In the genomic region with DNA sequence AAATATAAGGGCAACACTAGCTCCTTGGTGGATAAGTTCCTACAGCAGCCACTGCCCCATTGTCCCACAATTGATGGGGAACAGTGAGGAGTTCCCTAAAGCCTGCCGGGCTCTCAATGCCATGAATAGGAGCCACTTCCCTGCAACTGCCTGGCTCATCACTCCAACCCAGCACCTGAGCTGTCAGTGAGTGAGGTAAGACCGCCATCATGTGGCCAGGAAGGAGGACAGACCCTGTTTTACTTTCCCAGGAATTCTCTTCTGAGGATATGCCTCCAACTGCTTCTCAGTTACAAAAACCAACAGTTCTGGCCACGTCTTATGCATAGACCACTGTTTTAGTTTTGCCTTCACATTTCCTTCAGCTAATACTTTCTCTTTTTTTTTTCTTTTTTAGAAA, we compare ENCODE assay signal across 8 cellular contexts. TPM values are rescaled to one million over a fixed set of nuclear protein-coding genes. Genes with fewer than 3 reads are reported as not detected.
A peak's percentile ranks its signal among the peaks of the same experiment; 100 is the strongest.
DNase-seq lines count a peak whose midpoint lies in the region; ATAC-seq, FAIRE-seq and TF ChIP-seq lines count a peak whose summit lies in the region.

No MANE protein-coding gene starts in this region.

- no peaks in the 10 kb centered on the region for H3K4me1 ChIP-seq in colonic mucosa
- no peaks in the 10 kb centered on the region for H3K4me1 ChIP-seq in pancreas
- H3K4me1 ChIP-seq in gastrocnemius medialis: no peaks in the 10 kb centered on the region

- H3K4me3 ChIP-seq in AG04450 (ENCODE audit: low read depth, low read length) (no peak overlapping the region), colonic mucosa (no peak overlapping the region), pancreas (no peak overlapping the region), gastrocnemius medialis (no peak overlapping the region)

- CTCF ChIA-PET in AG04450 (lab: Charles Lee): interaction anchor here (0.6 to 1.7 kb wide), 13 partner anchors 9 to 438 kb away, joined by 3 to 28 read pairs (median 4); no protein-coding TSS in a partner anchor

- FAIRE-seq in pancreas (lab: Jason Lieb, UNC): no peak

- 12 to 16% methylated on average over 3 of the region's 3 CpGs for WGBS in pancreas, 2 donors

- H3K9me3 ChIP-seq in AG04450 (ENCODE audit: control insufficient read depth, insufficient read depth, low read length): no peaks in the 10 kb centered on the region
- H3K9me3 ChIP-seq in colonic mucosa: no peaks in the 10 kb centered on the region
- no peaks in the 10 kb centered on the region for H3K9me3 ChIP-seq in pancreas
- H3K9me3 ChIP-seq in gastrocnemius medialis: no peaks in the 10 kb centered on the region

- TF ChIP-seq CTCF in AG04450 (IDR thresholded peaks at IDR 0.05; ENCODE audit: low read depth, low read length) (peak; percentile 53), colonic mucosa (IDR thresholded peaks at IDR 0.05) (peak; percentile 38), pancreas (IDR thresholded peaks at IDR 0.05) (peak in 3 of 4 donors; percentile 20 to 29 (median 28)), gastrocnemius medialis (IDR thresholded peaks at IDR 0.05 in 4 of 5, conservative IDR thresholded peaks at IDR 0.05 in 1 of 5) (peak in 1 of 5 experiments; percentile 20)

- no peak overlapping the region for H3K27ac ChIP-seq in AG04450 (ENCODE audit: low read depth, low read length)
- no peak overlapping the region for H3K27ac ChIP-seq in colonic mucosa
- H3K27ac ChIP-seq in pancreas: no peak overlapping the region
- no peak overlapping the region for H3K27ac ChIP-seq in gastrocnemius medialis

- no peak for DNase-seq in AG04450 (ENCODE audit: low read depth, low spot score)
- peak; percentile 18 for DNase-seq in NCI-H226
- peak; percentile 30 for DNase-seq in colonic mucosa
- peak in 3 of 6 donors; percentile 5 to 54 (median 18) for DNase-seq in pancreas
- no peak for DNase-seq in hippocampal formation (lab: John Stamatoyannopoulos, UW)
- DNase-seq in gastrocnemius medialis: no peak
- DNase-seq in activated CD4-positive, CD25-positive, alpha-beta regulatory T cell treated with anti-CD3 and anti-CD28 coated beads, Interleukin-2, amount 50 U/mL, for 72 hours: no peak

- in situ Hi-C loops in gastrocnemius medialis (cut with MboI; ENCODE audit: low sequenced_read_pairs in 4 of 4): no loop called here

- ATAC-seq in GM19351 (IDR thresholded peaks at IDR 0.05; ENCODE audit: unreplicated experiment) (peak; percentile 44), pancreas (peak in 3 of 4 donors; percentile 82 to 84 (median 83)), gastrocnemius medialis (no peak)

- intact Hi-C loops in colonic mucosa (cut with DNase I): no loop called here
- intact Hi-C loops in pancreas (cut with DNase I): loop anchor here in 1 of 3 donors (10.0 kb wide), 1 partner anchor 430 kb away; no protein-coding TSS in a partner anchor
- intact Hi-C loops in gastrocnemius medialis (cut with DNase I; ENCODE audit: low total_unique reads): no loop called here

- H3K36me3 ChIP-seq in colonic mucosa: no peaks in the 10 kb centered on the region
- no peaks in the 10 kb centered on the region for H3K36me3 ChIP-seq in pancreas
- no peaks in the 10 kb centered on the region for H3K36me3 ChIP-seq in gastrocnemius medialis

- no peak overlapping the region for H3K9ac ChIP-seq in colonic mucosa (ENCODE audit: low read depth in 2 of 2, low read length in 2 of 2)

- H3K27me3 ChIP-seq in AG04450 (ENCODE audit: control insufficient read depth, insufficient read depth, low read length) (no peaks in the 10 kb centered on the region), colonic mucosa (no peaks in the 10 kb centered on the region), pancreas (peaks cover 0 to 10% (median 0%) of the 10 kb centered on the region in 4 donors), gastrocnemius medialis (no peaks in the 10 kb centered on the region)

- POLR2A ChIA-PET in AG04450 (lab: Yijun Ruan, JAX): no interaction called here

- no peak for TF ChIP-seq POLR2A in gastrocnemius medialis (IDR thresholded peaks at IDR 0.05)

RNA-seq across cellular contexts. Expression of gene SRPX, which starts 45.5 kb away (rescaled TPM):
- polyA plus RNA-seq in AG04450 (2011; rRNA removed) (49.6 and 53.5 TPM in 2 replicates), pancreas (10 to 100 TPM; 12.8 to 16.9 TPM)
- polyA minus RNA-seq in AG04450 (2011; rRNA and poly(A)+ RNA removed): 33.1 and 34.4 TPM in 2 replicates
- total RNA-seq in colonic mucosa (10 to 100 TPM in 1 of 2 donors, 1 to 10 TPM in 1; 7.6 to 15.9 TPM), pancreas (10 to 100 TPM in 3 of 6 donors, 1 to 10 TPM in 3; 2.3 to 23.6 (median 10.0) TPM), gastrocnemius medialis (10 to 100 TPM in 3 of 4 donors, 1 to 10 TPM in 1; 8.6 to 48.3 (median 36.6) TPM)

Comparison
In these comparisons a context has a peak if more than half of its experiments do, and no peak if none do; other contexts are left out.
1. DNase-seq: peak in NCI-H226 (single experiment) and colonic mucosa (single experiment); none in AG04450 (single experiment), hippocampal formation (0 of 2), gastrocnemius medialis (0 of 2) and activated CD4-positive, CD25-positive, alpha-beta regulatory T cell treated with anti-CD3 and anti-CD28 coated beads, Interleukin-2, amount 50 U/mL, for 72 hours (single experiment).
2. ATAC-seq: peak in GM19351 (single experiment) and pancreas (3 of 4); none in gastrocnemius medialis (0 of 2).